In genomic region chrX:40414335-40414734, GRCh38 we compare ENCODE assay signal across 1 cellular context.
TF ChIP-seq lines count a peak whose summit lies in the region.

No MANE protein-coding gene starts in this region.

TF ChIP-seq in GM23338, 12 proteins besides CTCF, POLR2A, EP300 and RAD21 (continued from another document):
- TF ChIP-seq ZNF462 (CRISPR knock-in tag; IDR thresholded peaks at IDR 0.05): no peak
